22 cellular contexts compared by ENCODE assay signal in genomic region chr22:45647532-45648225, GRCh38.
"Had no signal": no experiment of that assay in that cellular context is flagged by ENCODE, and none has a peak within 500 bp of the region (broad histone marks: within the 10 kb centered on the region; RNA-seq: fewer than 3 reads in every experiment).

No MANE protein-coding gene starts in this region.

- H2AFZ ChIP-seq: parathyroid adenoma had no signal

- DNase-seq: activated CD4-positive, alpha-beta T cell treated with anti-CD3 and anti-CD28 coated beads, Interleukin-2, amount 50 U/mL, for 4 hours; activated CD4-positive, CD25-positive, alpha-beta regulatory T cell treated with anti-CD3 and anti-CD28 coated beads, Interleukin-2, amount 50 U/mL, for 72 hours; activated effector memory CD4-positive, alpha-beta T cell treated with Interleukin-2 at 50 U/mL for 16 hours; activated T-cell treated with anti-CD3 and anti-CD28 coated beads, Interleukin-2, amount 50 U/mL, for 4 hours; amniotic stem cell; cortex of kidney; effector CD8-positive, alpha-beta T cell; esophagus squamous epithelium; hypothalamus; kidney; stimulated activated CD4-positive, alpha-beta T cell treated with anti-CD3 and anti-CD28 coated beads, Interleukin-15, amount 100 ng/mL, for 24 hours; stimulated activated CD4-positive, alpha-beta T cell treated with anti-CD3 and anti-CD28 coated beads, Interleukin-4, amount 100 ng/mL, for 1 hour; stimulated activated naive CD4-positive, alpha-beta T cell treated with Interleukin-2 at 50 U/mL for 16 hours; substantia nigra; trophoblast cell had no signal

- H3K36me3 ChIP-seq: esophagus squamous epithelium had no signal

- ATAC-seq: activated T-cell treated with anti-CD3 and anti-CD28 coated beads, Interleukin-2, amount 50 U/mL, for 4 hours had no signal

- H3K9ac ChIP-seq: parathyroid adenoma had no signal

- H3K79me2 ChIP-seq: parathyroid adenoma had no signal

- H3K9me3 ChIP-seq: esophagus squamous epithelium had no signal

- H3K4me3 Mint-ChIP-seq: activated naive CD8-positive, alpha-beta T cell; activated T-cell treated with anti-CD3 and anti-CD28 coated beads, Interleukin-2, amount 50 U/mL, for 4 hours; central memory CD8-positive, alpha-beta T cell; neural crest cell had no signal

- H3K27ac Mint-ChIP-seq: activated naive CD8-positive, alpha-beta T cell had no signal

- H3K9me3 Mint-ChIP-seq: activated T-cell treated with anti-CD3 and anti-CD28 coated beads, Interleukin-2, amount 50 U/mL, for 4 hours; central memory CD8-positive, alpha-beta T cell; neural crest cell had no signal

- H3K36me3 Mint-ChIP-seq: activated naive CD8-positive, alpha-beta T cell; brain had no signal

- H3K27ac ChIP-seq: esophagus squamous epithelium, parathyroid adenoma, skin epidermis had no signal

- FAIRE-seq: endothelial cell of umbilical vein, kidney had no signal

- H3K4me1 ChIP-seq: parathyroid adenoma had no signal

- H3K4me3 ChIP-seq: esophagus squamous epithelium, skin epidermis had no signal
